In genomic region chr9:129441852-129442251, GRCh38 we compare ENCODE assay signal across 2 cellular contexts.
TF ChIP-seq lines count a peak whose summit lies in the region.

No MANE protein-coding gene starts in this region.

TF ChIP-seq in Ishikawa, 13 proteins besides CTCF, POLR2A, EP300 and RAD21 (continued from another document):
- no peak for TF ChIP-seq TCF12 (IDR thresholded peaks at IDR 0.05; ENCODE audit: low read depth)

TF ChIP-seq in K562, 482 proteins besides CTCF, POLR2A, EP300 and RAD21 (continued from another document):
- TF ChIP-seq USF1 (CRISPR knock-in tag; IDR thresholded peaks at IDR 0.05) (peak; percentile 85), CBX1 (IDR thresholded peaks at IDR 0.05; ENCODE audit: low read depth) (peak; percentile 26; the same call in 1 of the 2 replicates), RBM25 (IDR thresholded peaks at IDR 0.05; ENCODE audit: low read depth, low read length, severe bottlenecking) (peak; percentile 80), ESRRA (IDR thresholded peaks at IDR 0.05; ENCODE audit: borderline replicate concordance, low read depth) (peak; percentile 44; the same call in 1 of the 2 replicates), HDAC2 (IDR thresholded peaks at IDR 0.05) (peak; percentile 51; the same call in 1 of the 2 replicates), USF2 (CRISPR knock-in tag; IDR thresholded peaks at IDR 0.05) (peak; percentile 76), BCOR (IDR thresholded peaks at IDR 0.05) (peak; percentile 86), ZNF551 (CRISPR knock-in tag; IDR thresholded peaks at IDR 0.05) (no peak), ZNF174 (CRISPR knock-in tag; IDR thresholded peaks at IDR 0.05) (no peak), ZNF408 (CRISPR knock-in tag; IDR thresholded peaks at IDR 0.05; ENCODE audit: low read depth) (no peak), RAD51 (IDR thresholded peaks at IDR 0.05; ENCODE audit: borderline replicate concordance, low read depth) (peak; percentile 63; the same call in 1 of the 2 replicates)
TF ChIP-seq in K562: peak in this region for 10.
